Comparison of ENCODE assay signal across 8 cellular contexts in the genomic region with DNA sequence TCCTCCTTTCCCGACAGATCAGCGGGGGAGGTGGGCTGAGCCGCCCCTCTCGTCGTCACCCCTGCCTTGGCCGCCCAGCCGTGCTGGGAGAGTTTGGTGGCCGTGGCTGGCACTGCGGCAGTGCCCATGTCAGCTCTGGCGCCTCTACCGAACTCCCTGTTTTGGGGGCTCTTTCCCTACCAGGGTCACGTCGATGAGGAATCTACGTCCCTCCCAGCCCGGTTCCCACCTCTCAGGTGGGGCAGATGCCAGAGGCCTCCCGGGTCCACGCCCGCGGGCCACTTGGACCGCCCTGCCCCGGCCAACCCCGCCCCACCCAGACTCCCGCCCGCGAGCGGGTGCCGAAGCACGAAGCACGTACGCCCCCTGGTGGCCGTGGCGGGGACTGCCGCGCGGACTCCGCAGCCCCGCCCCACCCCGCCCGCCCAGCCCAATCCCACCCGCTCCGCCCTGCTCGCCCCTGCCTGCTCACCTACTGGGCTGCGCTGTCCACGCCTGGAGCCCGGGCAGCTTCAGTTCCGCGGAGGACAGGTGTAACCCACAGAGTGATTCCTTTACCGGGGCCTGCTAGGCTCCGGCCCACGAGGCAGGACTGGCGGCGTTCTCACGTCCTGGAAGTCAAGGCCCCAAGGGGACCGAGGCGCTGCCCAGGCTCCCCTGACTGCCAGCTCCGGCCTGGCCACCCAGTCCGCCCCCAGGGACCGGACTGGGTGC.
DNase-seq lines count a peak whose midpoint lies in the region; ATAC-seq and TF ChIP-seq lines count a peak whose summit lies in the region.

No MANE protein-coding gene starts in this region.

- H3K4me3 ChIP-seq in SJCRH30 (peak overlapping the region; percentile 87), thoracic aorta (peak overlapping the region; percentile 97)

- H3K27me3 ChIP-seq in SJCRH30 (no peaks in the 10 kb centered on the region), thoracic aorta (replicated peaks; ENCODE audit: insufficient read depth) (no peaks in the 10 kb centered on the region)

- TF ChIP-seq CTCF in omental fat pad (IDR thresholded peaks at IDR 0.05) (no peak), thoracic aorta (IDR thresholded peaks at IDR 0.05) (peak; percentile 100)

- H3K36me3 ChIP-seq in KOPT-K1 (ENCODE audit: insufficient read depth, low read length) (no peaks in the 10 kb centered on the region), SJCRH30 (no peaks in the 10 kb centered on the region), thoracic aorta (peaks cover 4% of the 10 kb centered on the region)

- ATAC-seq in GM21737 (IDR thresholded peaks at IDR 0.05; ENCODE audit: unreplicated experiment), result peak; percentile 65
- peak; percentile 83 for ATAC-seq in omental fat pad (ENCODE audit: low FRiP score)
- peak; percentile 79 for ATAC-seq in thoracic aorta (ENCODE audit: insufficient number of reproducible peaks, low FRiP score, low read depth)

- H3K9me3 Mint-ChIP-seq in activated naive CD4-positive, alpha-beta T cell treated with anti-CD3 and anti-CD28 coated beads, Interleukin-2, amount 10 ng/mL, durations not matched to agents 7 days and 5 days, result no peaks in the 10 kb centered on the region

- DNase-seq in Daoy (ENCODE audit: low read depth), result peak; percentile 93
- peak in 1 of 2 experiments; percentile 87 for DNase-seq in SJCRH30
- DNase-seq in activated naive CD4-positive, alpha-beta T cell treated with anti-CD3 and anti-CD28 coated beads, Interleukin-2, amount 10 ng/mL, durations not matched to agents 7 days and 5 days, result peak; percentile 92
- DNase-seq in glomerular visceral epithelial cell (ENCODE audit: extremely low spot score), result peak; percentile 89
- DNase-seq in omental fat pad (ENCODE audit: low spot score), result peak; percentile 87
- peak; percentile 58 for DNase-seq in thoracic aorta (ENCODE audit: low spot score)

- H3K4me3 Mint-ChIP-seq in activated naive CD4-positive, alpha-beta T cell treated with anti-CD3 and anti-CD28 coated beads, Interleukin-2, amount 10 ng/mL, durations not matched to agents 7 days and 5 days, result peak overlapping the region; percentile 90

- peaks cover 25% of the 10 kb centered on the region for H3K27me3 Mint-ChIP-seq in activated naive CD4-positive, alpha-beta T cell treated with anti-CD3 and anti-CD28 coated beads, Interleukin-2, amount 10 ng/mL, durations not matched to agents 7 days and 5 days

- H3K36me3 Mint-ChIP-seq in activated naive CD4-positive, alpha-beta T cell treated with anti-CD3 and anti-CD28 coated beads, Interleukin-2, amount 10 ng/mL, durations not matched to agents 7 days and 5 days, result no peaks in the 10 kb centered on the region

- peaks cover 23% of the 10 kb centered on the region for H3K4me1 Mint-ChIP-seq in activated naive CD4-positive, alpha-beta T cell treated with anti-CD3 and anti-CD28 coated beads, Interleukin-2, amount 10 ng/mL, durations not matched to agents 7 days and 5 days

- CTCF ChIA-PET in activated naive CD4-positive, alpha-beta T cell treated with anti-CD3 and anti-CD28 coated beads, Interleukin-2, amount 10 ng/mL, durations not matched to agents 7 days and 5 days (lab: Charles Lee), result interaction anchor here (0.7 to 8.8 kb wide), 17 partner anchors 9 to 588 kb away, joined by 3 to 135 read pairs (median 4); no protein-coding TSS in a partner anchor

- H3K4me1 ChIP-seq in SJCRH30 (peaks cover 18% of the 10 kb centered on the region), thoracic aorta (ENCODE audit: control insufficient read depth in 1 of 2, low read depth in 2 of 2) (peaks cover 8 to 34% of the 10 kb centered on the region in 2 donors)

- H3K9me3 ChIP-seq in KOPT-K1 (ENCODE audit: insufficient read depth, low read length, poor library complexity, severe bottlenecking) (no peaks in the 10 kb centered on the region), SJCRH30 (replicated peaks) (no peaks in the 10 kb centered on the region), thoracic aorta (no peaks in the 10 kb centered on the region)

- H3K27ac Mint-ChIP-seq in activated naive CD4-positive, alpha-beta T cell treated with anti-CD3 and anti-CD28 coated beads, Interleukin-2, amount 10 ng/mL, durations not matched to agents 7 days and 5 days, result peak overlapping the region; percentile 76

- H3K27ac ChIP-seq in KOPT-K1 (ENCODE audit: low read depth, low read length, poor library complexity, severe bottlenecking), result peak overlapping the region; percentile 41
- peak overlapping the region; percentile 56 for H3K27ac ChIP-seq in SJCRH30
- peak overlapping the region; percentile 65 to 84 for H3K27ac ChIP-seq in thoracic aorta
